Comparison of ENCODE assay signal across 18 cellular contexts in the genomic region with DNA sequence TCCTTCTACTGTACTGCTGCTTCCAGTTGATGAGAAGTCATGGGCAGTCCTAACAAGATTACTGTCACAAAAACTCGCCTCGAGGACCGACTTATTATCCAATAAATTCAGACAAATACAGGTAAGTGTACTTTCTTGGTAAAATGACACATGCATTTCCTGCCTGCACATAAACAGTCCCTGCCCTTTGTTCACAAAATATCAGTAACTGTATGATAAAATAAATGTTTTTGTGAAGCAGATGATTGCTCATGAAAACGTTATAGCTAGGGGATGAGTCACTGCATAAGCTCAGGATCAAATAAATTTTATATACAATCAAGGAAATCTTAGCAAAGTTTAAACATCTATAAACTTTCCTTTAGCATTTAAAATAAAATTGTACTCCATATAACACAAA.
DNase-seq lines count a peak whose midpoint lies in the region; ATAC-seq, FAIRE-seq and TF ChIP-seq lines count a peak whose summit lies in the region.
"Had no signal": no experiment of that assay in that cellular context is flagged by ENCODE, and none has a peak within 500 bp of the region (broad histone marks: within the 10 kb centered on the region; RNA-seq: fewer than 3 reads in every experiment).

No MANE protein-coding gene starts in this region.

- no peaks in the 10 kb centered on the region for H3K27me3 Mint-ChIP-seq in activated CD4-positive, alpha-beta T cell treated with anti-CD3 and anti-CD28 coated beads for 36 hours

- CTCF ChIA-PET in activated CD4-positive, alpha-beta T cell treated with anti-CD3 and anti-CD28 coated beads for 36 hours (lab: Charles Lee): interaction anchor here (1.4 kb wide), 1 partner anchor 53 kb away, joined by 3 read pairs; no protein-coding TSS in a partner anchor

- no peak overlapping the region for H3K27ac Mint-ChIP-seq in activated CD4-positive, alpha-beta T cell treated with anti-CD3 and anti-CD28 coated beads for 36 hours
- H3K27ac Mint-ChIP-seq: H9 had no signal

- H3K9me3 ChIP-seq in RWPE2 (ENCODE audit: severe bottlenecking) (no peaks in the 10 kb centered on the region), pancreas (no peaks in the 10 kb centered on the region)

- peaks cover 40% of the 10 kb centered on the region for H3K36me3 Mint-ChIP-seq in activated CD4-positive, alpha-beta T cell treated with anti-CD3 and anti-CD28 coated beads for 36 hours (ENCODE audit: low read depth)

- no peaks in the 10 kb centered on the region for H3K4me1 Mint-ChIP-seq in activated CD4-positive, alpha-beta T cell treated with anti-CD3 and anti-CD28 coated beads for 36 hours
- H3K4me1 Mint-ChIP-seq: H9 had no signal

- TF ChIP-seq CTCF in RWPE2 (IDR thresholded peaks at IDR 0.05; ENCODE audit: poor library complexity, severe bottlenecking) (no peak), epithelial cell of esophagus (IDR thresholded peaks at IDR 0.05; ENCODE audit: insufficient read depth, low read depth, low read length, missing control alignments) (no peak), pancreas (IDR thresholded peaks at IDR 0.05) (no peak)

- intact Hi-C loops in activated CD4-positive, alpha-beta T cell treated with anti-CD3 and anti-CD28 coated beads for 36 hours (cut with DNase I, micrococcal nuclease): no loop called here
- intact Hi-C loops in pancreas (cut with DNase I): no loop called here

- H3K27me3 ChIP-seq in RWPE2 (ENCODE audit: insufficient read depth, poor library complexity, severe bottlenecking) (no peaks in the 10 kb centered on the region), pancreas (no peaks in the 10 kb centered on the region)

- H3K4me1 ChIP-seq in RWPE2 (ENCODE audit: insufficient read depth, poor library complexity, severe bottlenecking) (peaks cover 29% of the 10 kb centered on the region), pancreas (no peaks in the 10 kb centered on the region)

- no peak for DNase-seq in activated CD4-positive, alpha-beta T cell treated with anti-CD3 and anti-CD28 coated beads for 36 hours
- no peak for DNase-seq in activated CD4-positive, alpha-beta T cell treated with anti-CD3 and anti-CD28 coated beads for 1 hour
- DNase-seq in RWPE2 (ENCODE audit: low spot score): no peak
- peak; percentile 29 for DNase-seq in epithelial cell of esophagus (ENCODE audit: low read depth)
- no peak for DNase-seq in pancreas
- DNase-seq in NK-92 treated with Interleukin-12 subunit alpha and Interleukin-12 subunit beta, amount 100 ng/mL, for 24 hours (lab: John Stamatoyannopoulos, UW): no peak
- DNase-seq: C1 segment of cervical spinal cord, COR-L47, DMS153, H9, NCI-H1092 treated with DMSO at 0.1 percent for 48 hours, NCI-H1694, NCI-H2107, NCI-H345, NCI-H69 had no signal

- 39 to 62% methylated on average over 4 of the region's 4 CpGs for WGBS in pancreas, 2 donors

- no peak overlapping the region for H3K4me3 ChIP-seq in RWPE2 (ENCODE audit: severe bottlenecking)
- no peak overlapping the region for H3K4me3 ChIP-seq in epithelial cell of esophagus (ENCODE audit: low read length)
- no peak overlapping the region for H3K4me3 ChIP-seq in pancreas

- H3K27ac ChIP-seq in RWPE2 (ENCODE audit: poor library complexity, severe bottlenecking): peak overlapping the region; percentile 43
- no peak overlapping the region for H3K27ac ChIP-seq in pancreas

- H3K9me3 Mint-ChIP-seq in activated CD4-positive, alpha-beta T cell treated with anti-CD3 and anti-CD28 coated beads for 36 hours (ENCODE audit: low read depth): no peaks in the 10 kb centered on the region
- H3K9me3 Mint-ChIP-seq: H9 had no signal

- H3K36me3 ChIP-seq in RWPE2 (ENCODE audit: low read depth) (no peaks in the 10 kb centered on the region), pancreas (no peaks in the 10 kb centered on the region)

- peak; percentile 89 for FAIRE-seq in pancreas (lab: Jason Lieb, UNC)

- H3K4me3 Mint-ChIP-seq in activated CD4-positive, alpha-beta T cell treated with anti-CD3 and anti-CD28 coated beads for 36 hours: no peak overlapping the region
- H3K4me3 Mint-ChIP-seq: H9 had no signal

- ATAC-seq in activated CD4-positive, alpha-beta T cell treated with anti-CD3 and anti-CD28 coated beads for 36 hours: peak; percentile 12
- ATAC-seq in RWPE2 (ENCODE audit: low read depth): peak; percentile 67
- no peak for ATAC-seq in pancreas
- ATAC-seq in GM19452 (IDR thresholded peaks at IDR 0.05; ENCODE audit: unreplicated experiment): no peak
- no peak for ATAC-seq in GM18520 (IDR thresholded peaks at IDR 0.05; ENCODE audit: unreplicated experiment)
- ATAC-seq: Right ventricle myocardium inferior had no signal

- POLR2A ChIA-PET in activated CD4-positive, alpha-beta T cell treated with anti-CD3 and anti-CD28 coated beads for 36 hours (lab: Charles Lee): no interaction called here

Comparison
In these comparisons a context has a peak if more than half of its experiments do, and no peak if none do; other contexts are left out.
1. ATAC-seq: peak in activated CD4-positive, alpha-beta T cell treated with anti-CD3 and anti-CD28 coated beads for 36 hours (single experiment) and RWPE2 (single experiment); none in pancreas (0 of 4), GM19452 (single experiment) and GM18520 (single experiment).